In genomic region chr2:89833116-89833779, GRCh38 we compare ENCODE assay signal across 1 cellular context.
TF ChIP-seq lines count a peak whose summit lies in the region.

No MANE protein-coding gene starts in this region.

TF ChIP-seq in K562, 482 proteins besides CTCF, POLR2A, EP300 and RAD21 (continued from another document):
- TF ChIP-seq TFE3 (CRISPR knock-in tag; IDR thresholded peaks at IDR 0.05) (no peak), RBBP5 (IDR thresholded peaks at IDR 0.05; ENCODE audit: borderline replicate concordance, insufficient read depth, low read length, poor library complexity, severe bottlenecking) (no peak), NKRF (IDR thresholded peaks at IDR 0.05; ENCODE audit: borderline replicate concordance) (no peak)
